ENCODE assay signal across 24 cellular contexts in genomic region chr2:1747065-1747941, GRCh38. TPM values are rescaled to one million over a fixed set of nuclear protein-coding genes. Genes with fewer than 3 reads are reported as not detected.
A peak's percentile ranks its signal among the peaks of the same experiment; 100 is the strongest.
DNase-seq lines count a peak whose midpoint lies in the region; ATAC-seq and TF ChIP-seq lines count a peak whose summit lies in the region.
"Had no signal": no experiment of that assay in that cellular context is flagged by ENCODE, and none has a peak within 500 bp of the region (broad histone marks: within the 10 kb centered on the region; RNA-seq: fewer than 3 reads in every experiment).

No MANE protein-coding gene starts in this region.

- no peaks in the 10 kb centered on the region for H3K9me3 ChIP-seq in right atrium auricular region
- H3K9me3 ChIP-seq in heart right ventricle = no peaks in the 10 kb centered on the region
- H3K9me3 ChIP-seq in colonic mucosa = no peaks in the 10 kb centered on the region
- no peaks in the 10 kb centered on the region for H3K9me3 ChIP-seq in upper lobe of right lung
- H3K9me3 ChIP-seq: adrenal gland, breast epithelium, gastroesophageal sphincter, lower lobe of right lung had no signal

- H3K27me3 ChIP-seq in right atrium auricular region = no peaks in the 10 kb centered on the region
- peaks cover 0 to 48% (median 11%) of the 10 kb centered on the region in 7 donors for H3K27me3 ChIP-seq in heart right ventricle
- H3K27me3 ChIP-seq in colonic mucosa = peaks cover 10% of the 10 kb centered on the region
- peaks cover 18% of the 10 kb centered on the region for H3K27me3 ChIP-seq in upper lobe of right lung
- H3K27me3 ChIP-seq: adrenal gland, breast epithelium had no signal

- peak; percentile 30 for DNase-seq in right atrium auricular region (ENCODE audit: low spot score)
- no peak for DNase-seq in heart right ventricle
- DNase-seq in colonic mucosa = peak; percentile 5
- peak; percentile 8 for DNase-seq in mucosa of gallbladder (ENCODE audit: low spot score)
- peak; percentile 57 for DNase-seq in upper lobe of right lung
- DNase-seq in stimulated activated CD4-positive, alpha-beta T cell treated with anti-CD3 and anti-CD28 coated beads, Interleukin-15, amount 100 ng/mL, for 24 hours = no peak
- no peak for DNase-seq in NCI-H82 treated with DMSO at 0.1 percent for 48 hours (lab: John Stamatoyannopoulos, UW; ENCODE audit: unreplicated experiment)
- DNase-seq: activated B cell treated with CpG ODN at 0.5 μM for 24 hours; activated gamma-delta T cell; activated T-cell treated with anti-CD3 and anti-CD28 coated beads for 4 hours; Calu3; cortex of kidney; GOT3; Kasumi-1; lower lobe of right lung; NCI-H1694; occipital lobe; retina; stimulated activated naive CD8-positive, alpha-beta T cell treated with anti-CD3 and anti-CD28 coated beads, Interleukin-15, Interleukin-2, amounts not matched to agents 100 U/mL and 50 U/mL, for 24 hours had no signal

- no peak overlapping the region for H3K9ac ChIP-seq in colonic mucosa (ENCODE audit: low read depth in 2 of 2, low read length in 2 of 2)

- H3K4me1 ChIP-seq in right atrium auricular region (peaks cover 0 to 24% of the 10 kb centered on the region in 2 donors), heart right ventricle (peaks cover 3 to 32% (median 17%) of the 10 kb centered on the region in 9 donors), colonic mucosa (no peaks in the 10 kb centered on the region), upper lobe of right lung (peaks cover 2% of the 10 kb centered on the region)
- H3K4me1 ChIP-seq: adrenal gland, breast epithelium had no signal

- H3K36me3 ChIP-seq in right atrium auricular region (no peaks in the 10 kb centered on the region), heart right ventricle (peaks cover 0 to under 1% (median 0%) of the 10 kb centered on the region in 9 donors), colonic mucosa (no peaks in the 10 kb centered on the region), upper lobe of right lung (no peaks in the 10 kb centered on the region)
- H3K36me3 ChIP-seq: adrenal gland, breast epithelium, gastroesophageal sphincter, lower lobe of right lung had no signal

- intact Hi-C loops in heart right ventricle (cut with DNase I) = loop anchor here in 6 of 10 donors (5.0 to 10.0 kb wide), 5 partner anchors 93 to 155 kb away; no protein-coding TSS in a partner anchor
- intact Hi-C loops in colonic mucosa (cut with DNase I) = loop anchor here (5.0 to 10.0 kb wide), 3 partner anchors 67 to 155 kb away; no protein-coding TSS in a partner anchor
- intact Hi-C loops in upper lobe of right lung (cut with DNase I) = loop anchor here (10.0 kb wide), 1 partner anchor 73 kb away; no protein-coding TSS in a partner anchor

- no peak for TF ChIP-seq CTCF in right atrium auricular region (IDR thresholded peaks at IDR 0.05)
- no peak for TF ChIP-seq CTCF in heart right ventricle (IDR thresholded peaks at IDR 0.05)
- TF ChIP-seq CTCF in colonic mucosa (IDR thresholded peaks at IDR 0.05) = no peak
- no peak for TF ChIP-seq CTCF in upper lobe of right lung (IDR thresholded peaks at IDR 0.05)

- H3K27ac ChIP-seq in right atrium auricular region (no peak overlapping the region), heart right ventricle (no peak overlapping the region), colonic mucosa (no peak overlapping the region), upper lobe of right lung (no peak overlapping the region)
- H3K27ac ChIP-seq: adrenal gland, breast epithelium, gastroesophageal sphincter, lower lobe of right lung had no signal

- 87% methylated on average over 26 of the region's 26 CpGs for WGBS in heart right ventricle, 2 donors

- no peak overlapping the region for H3K4me3 ChIP-seq in right atrium auricular region
- no peak overlapping the region for H3K4me3 ChIP-seq in heart right ventricle
- H3K4me3 ChIP-seq in colonic mucosa = no peak overlapping the region
- H3K4me3 ChIP-seq in upper lobe of right lung = no peak overlapping the region
- H3K4me3 ChIP-seq: adrenal gland, breast epithelium, gastroesophageal sphincter, lower lobe of right lung had no signal

- ATAC-seq in heart right ventricle = no peak
- no peak for ATAC-seq in upper lobe of right lung
- no peak for ATAC-seq in HG02840 (IDR thresholded peaks at IDR 0.05; ENCODE audit: low FRiP score, unreplicated experiment)
- ATAC-seq: gastroesophageal sphincter; lower lobe of right lung; stimulated activated naive CD8-positive, alpha-beta T cell treated with anti-CD3 and anti-CD28 coated beads, Interleukin-15, Interleukin-2, amounts not matched to agents 100 U/mL and 50 U/mL, for 24 hours had no signal

RNA-seq across cellular contexts. Expression of gene PXDN, which starts 3.0 kb away (rescaled TPM):
- 10 to 100 TPM; 25.4 to 26.9 TPM for total RNA-seq in right atrium auricular region
- total RNA-seq in heart right ventricle = 10 to 100 TPM; 12.3 to 65.0 (median 20.3) TPM
- 10 to 100 TPM in 1 of 2 donors, 1 to 10 TPM in 1; 7.8 to 19.1 TPM for polyA plus RNA-seq in heart right ventricle
- 10 to 100 TPM in 1 of 2 donors, 1 to 10 TPM in 1; 9.5 to 20.0 TPM for total RNA-seq in colonic mucosa
- total RNA-seq in mucosa of gallbladder = 31.1 TPM
- total RNA-seq in upper lobe of right lung = 58.4 TPM
- total RNA-seq: Calu3 had no signal
- polyA plus RNA-seq: CD14-positive monocyte had no signal

Comparison
In these comparisons a context has a peak if more than half of its experiments do, and no peak if none do; other contexts are left out.
1. DNase-seq: peak in right atrium auricular region (single experiment), colonic mucosa (single experiment), mucosa of gallbladder (single experiment) and upper lobe of right lung (single experiment); none in heart right ventricle (0 of 2), stimulated activated CD4-positive, alpha-beta T cell treated with anti-CD3 and anti-CD28 coated beads, Interleukin-15, amount 100 ng/mL, for 24 hours (single experiment) and NCI-H82 treated with DMSO at 0.1 percent for 48 hours (single experiment).